ENCODE assay signal across 10 cellular contexts in genomic region chr14:44866770-44867169, GRCh38.
"Had no signal": no experiment of that assay in that cellular context is flagged by ENCODE, and none has a peak within 500 bp of the region (broad histone marks: within the 10 kb centered on the region; RNA-seq: fewer than 3 reads in every experiment).

No MANE protein-coding gene starts in this region.

- H3K9ac ChIP-seq: GM23248 had no signal

- ATAC-seq: HCT116, HepG2, K562 had no signal

- H3K9me3 ChIP-seq: HAP-1 had no signal

- H2AFZ ChIP-seq: GM23248 had no signal

- H3K4me3 ChIP-seq: GM23248, HAP-1, K562 had no signal

- H3K9me3 Mint-ChIP-seq: HFFc6 had no signal

- DNase-seq: GM23248, GOT3, HFFc6, IMR-90, KG1 had no signal

- H3K4me1 ChIP-seq: HAP-1 had no signal

- H3K4me3 Mint-ChIP-seq: HFFc6 had no signal

- H3K36me3 ChIP-seq: HAP-1 had no signal

- H3K27ac ChIP-seq: GM23248, HL-60 had no signal

- H3K27ac Mint-ChIP-seq: HFFc6 had no signal
